ENCODE assay signal across 8 cellular contexts in the genomic region with DNA sequence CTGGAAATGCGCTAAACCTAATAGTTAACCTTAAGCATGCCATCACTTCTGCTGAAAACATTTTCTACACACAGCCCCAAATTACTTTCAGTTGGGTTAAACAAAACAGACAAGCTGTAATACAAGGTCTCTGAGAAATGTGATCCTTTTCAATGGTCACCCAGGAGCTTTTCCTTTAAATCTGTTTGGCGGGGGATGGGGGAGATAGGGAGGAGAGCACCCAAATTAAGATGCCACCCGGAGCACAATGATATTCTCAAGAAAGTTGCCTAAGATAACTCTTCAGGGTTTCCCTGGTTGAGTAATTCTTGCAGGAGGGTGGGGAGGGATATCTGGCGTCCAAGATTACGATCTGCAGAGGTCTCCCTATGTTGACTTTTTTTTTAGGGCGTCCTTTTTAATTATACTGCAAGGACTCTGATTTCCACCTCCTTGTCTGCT. TPM values are rescaled to one million over a fixed set of nuclear protein-coding genes. Genes with fewer than 3 reads are reported as not detected.
DNase-seq lines count a peak whose midpoint lies in the region; ATAC-seq and TF ChIP-seq lines count a peak whose summit lies in the region.

No MANE protein-coding gene starts in this region.

- H3K27me3 ChIP-seq in foreskin keratinocyte, result peaks cover 7% of the 10 kb centered on the region
- no peaks in the 10 kb centered on the region for H3K27me3 ChIP-seq in sigmoid colon

- H3K36me3 Mint-ChIP-seq in activated CD8-positive, alpha-beta memory T cell treated with anti-CD3 and anti-CD28 coated beads, Interleukin-2, amount 10 ng/mL, durations not matched to agents 7 days and 5 days, result no peaks in the 10 kb centered on the region

- DNase-seq in activated CD8-positive, alpha-beta memory T cell treated with anti-CD3 and anti-CD28 coated beads, Interleukin-2, amount 10 ng/mL, durations not matched to agents 7 days and 5 days, result no peak
- no peak for DNase-seq in activated CD8-positive, alpha-beta memory T cell treated with anti-CD3 and anti-CD28 coated beads for 24 hours
- DNase-seq in foreskin keratinocyte (peak in 1 of 2 donors; percentile 12), sigmoid colon (no peak), GF-D8 (lab: John Stamatoyannopoulos, UW) (no peak)
- DNase-seq in effector CD8-positive, alpha-beta T cell (lab: John Stamatoyannopoulos, UW), result no peak

- TF ChIP-seq EP300 in sigmoid colon (IDR thresholded peaks at IDR 0.05), result no peak

- 1 to 4% methylated on average over 6 of the region's 6 CpGs for WGBS in sigmoid colon, 2 donors

- H3K4me1 ChIP-seq in foreskin keratinocyte (peaks cover 9% of the 10 kb centered on the region), sigmoid colon (peaks cover 0 to 30% (median 20%) of the 10 kb centered on the region in 4 donors)

- no peaks in the 10 kb centered on the region for H3K36me3 ChIP-seq in sigmoid colon

- CTCF ChIA-PET in activated CD8-positive, alpha-beta memory T cell treated with anti-CD3 and anti-CD28 coated beads, Interleukin-2, amount 10 ng/mL, durations not matched to agents 7 days and 5 days (lab: Charles Lee), result interaction anchor here (1.4 kb wide), 1 partner anchor 312 kb away, joined by 4 read pairs; no protein-coding TSS in a partner anchor

- H3K27me3 Mint-ChIP-seq in activated CD8-positive, alpha-beta memory T cell treated with anti-CD3 and anti-CD28 coated beads, Interleukin-2, amount 10 ng/mL, durations not matched to agents 7 days and 5 days, result peaks cover 71% of the 10 kb centered on the region

- intact Hi-C loops in sigmoid colon (cut with DNase I), result loop anchor here (1.0 to 5.0 kb wide), 5 partner anchors 83 to 375 kb away; no protein-coding TSS in a partner anchor

- peak overlapping the region; percentile 40 for H3K4me3 Mint-ChIP-seq in activated CD8-positive, alpha-beta memory T cell treated with anti-CD3 and anti-CD28 coated beads, Interleukin-2, amount 10 ng/mL, durations not matched to agents 7 days and 5 days

- TF ChIP-seq CTCF in VCaP (conservative IDR thresholded peaks at IDR 0.05) (no peak), foreskin keratinocyte (conservative IDR thresholded peaks at IDR 0.05) (no peak), sigmoid colon (IDR thresholded peaks at IDR 0.05) (no peak)

- no peaks in the 10 kb centered on the region for H3K9me3 Mint-ChIP-seq in activated CD8-positive, alpha-beta memory T cell treated with anti-CD3 and anti-CD28 coated beads, Interleukin-2, amount 10 ng/mL, durations not matched to agents 7 days and 5 days (ENCODE audit: low read depth)

- H3K27ac ChIP-seq in VCaP (peak overlapping the region; percentile 86), foreskin keratinocyte (peak overlapping the region; percentile 70), sigmoid colon (peak overlapping the region; percentile 91 to 94 (median 93))

- H3K9me3 ChIP-seq in sigmoid colon, result no peaks in the 10 kb centered on the region

- H3K4me1 Mint-ChIP-seq in activated CD8-positive, alpha-beta memory T cell treated with anti-CD3 and anti-CD28 coated beads, Interleukin-2, amount 10 ng/mL, durations not matched to agents 7 days and 5 days, result peaks cover 19% of the 10 kb centered on the region

- H3K4me3 ChIP-seq in sigmoid colon, result peak overlapping the region; percentile 82 to 87 (median 82)

- no peak for TF ChIP-seq POLR2A in sigmoid colon (IDR thresholded peaks at IDR 0.05)

- H3K27ac Mint-ChIP-seq in activated CD8-positive, alpha-beta memory T cell treated with anti-CD3 and anti-CD28 coated beads, Interleukin-2, amount 10 ng/mL, durations not matched to agents 7 days and 5 days, result no peak overlapping the region

- ATAC-seq in activated CD8-positive, alpha-beta memory T cell treated with anti-CD3 and anti-CD28 coated beads, Interleukin-2, amount 10 ng/mL, durations not matched to agents 7 days and 5 days, result no peak
- ATAC-seq in foreskin keratinocyte, result no peak
- ATAC-seq in GM19397 (IDR thresholded peaks at IDR 0.05; ENCODE audit: unreplicated experiment), result no peak

RNA-seq across cellular contexts. Expression of a gene that starts 1.0 kb away (rescaled TPM):
- total RNA-seq in activated CD8-positive, alpha-beta memory T cell treated with anti-CD3 and anti-CD28 coated beads, Interleukin-2, amount 10 ng/mL, durations not matched to agents 7 days and 5 days, result not detected
- total RNA-seq in foreskin keratinocyte (2.3 TPM in 2 replicates), sigmoid colon (1 to 10 TPM; 5.3 to 9.7 (median 6.4) TPM)
- polyA plus RNA-seq in foreskin keratinocyte (0.69 and 0.75 TPM in 2 replicates), sigmoid colon (10 to 100 TPM in 1 of 3 donors, 1 to 10 TPM in 2; 4.9 to 11.8 (median 6.6) TPM)
